In the genomic region with DNA sequence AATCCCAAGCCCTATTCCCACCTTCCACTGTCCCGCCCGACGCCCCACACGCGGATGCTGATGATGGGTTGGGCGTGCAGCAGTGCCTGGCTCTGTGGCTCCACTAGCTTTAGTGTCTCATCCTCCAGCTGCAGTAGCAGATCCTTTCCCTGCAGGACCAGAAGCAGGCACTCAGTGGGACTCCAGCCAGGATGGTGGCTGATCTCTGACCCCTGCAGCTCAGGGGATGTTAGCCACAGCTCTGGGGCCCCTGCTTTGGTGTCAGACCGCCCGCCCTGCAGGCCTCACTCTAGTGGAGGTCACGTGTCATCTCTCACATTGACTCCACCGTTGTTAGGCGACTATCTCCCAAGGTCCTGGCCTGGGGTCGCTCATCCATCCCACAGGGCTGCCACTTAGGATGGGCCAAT, we compare ENCODE assay signal across 11 cellular contexts. TPM values are rescaled to one million over a fixed set of nuclear protein-coding genes. Genes with fewer than 3 reads are reported as not detected.
A peak's percentile ranks its signal among the peaks of the same experiment; 100 is the strongest.
DNase-seq lines count a peak whose midpoint lies in the region; ATAC-seq lines count a peak whose summit lies in the region.
"Had no signal": no experiment of that assay in that cellular context is flagged by ENCODE, and none has a peak within 500 bp of the region (broad histone marks: within the 10 kb centered on the region; RNA-seq: fewer than 3 reads in every experiment).

No MANE protein-coding gene starts in this region.

- H3K9me3 ChIP-seq in BLaER1: no peaks in the 10 kb centered on the region

- H3K9me3 Mint-ChIP-seq in activated naive CD4-positive, alpha-beta T cell treated with anti-CD3 and anti-CD28 coated beads, Interleukin-2, amount 50 U/mL, for 72 hours: no peaks in the 10 kb centered on the region

- no peak for DNase-seq in activated naive CD4-positive, alpha-beta T cell treated with anti-CD3 and anti-CD28 coated beads, Interleukin-2, amount 50 U/mL, for 72 hours (ENCODE audit: low spot score in 2 of 2)
- DNase-seq in NCI-H526 treated with DMSO at 0.1 percent for 48 hours (lab: John Stamatoyannopoulos, UW): no peak
- DNase-seq in DMS53 treated with DMSO at 0.1 percent for 48 hours (lab: John Stamatoyannopoulos, UW; ENCODE audit: unreplicated experiment): no peak
- no peak for DNase-seq in NCI-H82 (lab: John Stamatoyannopoulos, UW)
- no peak for DNase-seq in GM19240 (ENCODE audit: insufficient read length, low spot score)
- DNase-seq: occipital lobe had no signal

- peaks cover 45% of the 10 kb centered on the region for H4K20me1 ChIP-seq in BLaER1

- peaks cover 34% of the 10 kb centered on the region for H3K36me3 ChIP-seq in BLaER1

- peak overlapping the region; percentile 32; the same call in 1 of the 2 replicates for H3K9ac ChIP-seq in BLaER1

- H3K27ac Mint-ChIP-seq in activated naive CD4-positive, alpha-beta T cell treated with anti-CD3 and anti-CD28 coated beads, Interleukin-2, amount 50 U/mL, for 72 hours: peak overlapping the region; percentile 85 to 86

- H3K4me1 ChIP-seq in BLaER1: peaks cover 51% of the 10 kb centered on the region

- peak overlapping the region; percentile 48 for H3K27ac ChIP-seq in BLaER1
- H3K27ac ChIP-seq: C4-2B had no signal

- H3K27me3 ChIP-seq in BLaER1: no peaks in the 10 kb centered on the region

- peak overlapping the region; percentile 18; the same call in 1 of the 2 replicates for H3K4me3 ChIP-seq in BLaER1

- peak overlapping the region; percentile 82 for H3K4me2 ChIP-seq in BLaER1

- peaks cover 13 to 23% of the 10 kb centered on the region in 2 donors for H3K36me3 Mint-ChIP-seq in activated naive CD4-positive, alpha-beta T cell treated with anti-CD3 and anti-CD28 coated beads, Interleukin-2, amount 50 U/mL, for 72 hours

- ATAC-seq in GM19351 (IDR thresholded peaks at IDR 0.05; ENCODE audit: unreplicated experiment): peak; percentile 63
- ATAC-seq in HG03066 (IDR thresholded peaks at IDR 0.05; ENCODE audit: low read depth, unreplicated experiment): peak; percentile 38
- ATAC-seq in activated naive CD4-positive, alpha-beta T cell treated with anti-CD3 and anti-CD28 coated beads, Interleukin-2, amount 50 U/mL, for 72 hours: peak; percentile 49 to 51

RNA-seq across cellular contexts. Expression of a gene that starts 11.8 kb away (rescaled TPM):
- total RNA-seq in activated naive CD4-positive, alpha-beta T cell treated with anti-CD3 and anti-CD28 coated beads, Interleukin-2, amount 50 U/mL, for 72 hours: 10 to 100 TPM; 13.1 to 24.8 TPM

RNA-seq across cellular contexts. Expression of a gene that starts 16.8 kb away (rescaled TPM):
- total RNA-seq in activated naive CD4-positive, alpha-beta T cell treated with anti-CD3 and anti-CD28 coated beads, Interleukin-2, amount 50 U/mL, for 72 hours: 10 to 100 TPM; 40.0 to 72.5 TPM

RNA-seq across cellular contexts. Expression of a gene that starts 38.7 kb away (rescaled TPM):
- total RNA-seq in activated naive CD4-positive, alpha-beta T cell treated with anti-CD3 and anti-CD28 coated beads, Interleukin-2, amount 50 U/mL, for 72 hours: under 1 TPM; 0.41 to 0.55 TPM
- total RNA-seq: fibroblast of villous mesenchyme had no signal
